ENCODE assay signal across 22 cellular contexts in genomic region chr10:124252097-124252715, GRCh38.
A peak's percentile ranks its signal among the peaks of the same experiment; 100 is the strongest.
DNase-seq lines count a peak whose midpoint lies in the region; ATAC-seq, FAIRE-seq and TF ChIP-seq lines count a peak whose summit lies in the region.
"Had no signal": no experiment of that assay in that cellular context is flagged by ENCODE, and none has a peak within 500 bp of the region (broad histone marks: within the 10 kb centered on the region; RNA-seq: fewer than 3 reads in every experiment).

No MANE protein-coding gene starts in this region.

- peak; percentile 2 for DNase-seq in NOMO-1 treated with dmso at 0.1 percent for 144 hours (lab: John Stamatoyannopoulos, UW; ENCODE audit: unreplicated experiment)
- DNase-seq in NOMO-1 (lab: John Stamatoyannopoulos, UW; ENCODE audit: unreplicated experiment in 2 of 2) = no peak
- DNase-seq in MM.1S = no peak
- peak; percentile 24 for DNase-seq in left lobe of liver (ENCODE audit: low spot score)
- no peak for DNase-seq in HTR-8/SVneo (ENCODE audit: insufficient read length, low spot score)
- no peak for DNase-seq in vagina (ENCODE audit: extremely low spot score in 2 of 2)
- DNase-seq: ACHN, C1 segment of cervical spinal cord, H7, HFFc6, NCI-H1092, NCI-H1436, NCI-H1930, NCI-H226, NCI-H510A treated with DMSO at 0.1 percent for 48 hours, NCI-H748 treated with DMSO at 0.1 percent for 48 hours, T-helper 1 cell had no signal

- H3K36me3 ChIP-seq in MM.1S (replicated peaks; ENCODE audit: insufficient read depth, low read length) (no peaks in the 10 kb centered on the region), vagina (no peaks in the 10 kb centered on the region)
- H3K36me3 ChIP-seq: SJSA1 had no signal

- H3F3A ChIP-seq in MM.1S (ENCODE audit: insufficient read depth, low read length) = peaks cover 6% of the 10 kb centered on the region; the same call in 1 of the 2 replicates

- no peak for TF ChIP-seq POLR2A in vagina (IDR thresholded peaks at IDR 0.05)

- H2AFZ ChIP-seq in MM.1S (ENCODE audit: low read length) = no peak overlapping the region

- no peaks in the 10 kb centered on the region for H3K9me3 ChIP-seq in MM.1S (replicated peaks; ENCODE audit: insufficient read depth, low read length)
- H3K9me3 ChIP-seq in vagina = no peaks in the 10 kb centered on the region
- H3K9me3 ChIP-seq: SJSA1 had no signal

- no peak for FAIRE-seq in HTR-8/SVneo (lab: Jason Lieb, UNC)

- intact Hi-C loops in vagina (cut with DNase I) = no loop called here

- no peaks in the 10 kb centered on the region for H3K9me2 ChIP-seq in MM.1S (replicated peaks; ENCODE audit: insufficient read depth, low read length)

- H3K4me2 ChIP-seq in MM.1S (ENCODE audit: low read depth, low read length) = peak overlapping the region; percentile 46

- H3K27me3 ChIP-seq in MM.1S (replicated peaks; ENCODE audit: insufficient read depth, low read length) (no peaks in the 10 kb centered on the region), vagina (no peaks in the 10 kb centered on the region)
- H3K27me3 ChIP-seq: SJSA1 had no signal

- no peak overlapping the region for H3K4me3 ChIP-seq in MM.1S (ENCODE audit: low read length)
- no peak overlapping the region for H3K4me3 ChIP-seq in vagina
- H3K4me3 ChIP-seq: SJSA1 had no signal

- no peaks in the 10 kb centered on the region for H4K20me1 ChIP-seq in MM.1S (ENCODE audit: insufficient read depth, low read length)

- H3K9ac ChIP-seq in MM.1S (ENCODE audit: low read length) = no peak overlapping the region; the same call in 1 of the 2 replicates

- no peaks in the 10 kb centered on the region for H3K79me2 ChIP-seq in MM.1S (ENCODE audit: low read length)

- peaks cover 22% of the 10 kb centered on the region for H3K4me1 ChIP-seq in MM.1S (ENCODE audit: low read length)
- H3K4me1 ChIP-seq in vagina = peaks cover 6% of the 10 kb centered on the region
- H3K4me1 ChIP-seq: SJSA1 had no signal

- H3K27ac ChIP-seq in MM.1S (ENCODE audit: low read length) (peak overlapping the region; percentile 12; the same call in 1 of the 2 replicates), vagina (no peak overlapping the region)
- H3K27ac ChIP-seq: 22Rv1, SJSA1 had no signal

- TF ChIP-seq CTCF in MM.1S (IDR thresholded peaks at IDR 0.05; ENCODE audit: low read length) = no peak
- no peak for TF ChIP-seq CTCF in vagina (IDR thresholded peaks at IDR 0.05)

- no peak for ATAC-seq in left lobe of liver
- no peak for ATAC-seq in HG03108 (IDR thresholded peaks at IDR 0.05; ENCODE audit: unreplicated experiment)
- no peak for ATAC-seq in HG02678 (IDR thresholded peaks at IDR 0.05; ENCODE audit: unreplicated experiment)
- ATAC-seq: Right ventricle myocardium inferior had no signal

Comparison
In these comparisons a context has a peak if more than half of its experiments do, and no peak if none do; other contexts are left out.
1. DNase-seq: peak in NOMO-1 treated with dmso at 0.1 percent for 144 hours (single experiment) and left lobe of liver (single experiment); none in NOMO-1 (0 of 2), MM.1S (single experiment), HTR-8/SVneo (single experiment) and vagina (0 of 2).